Comparison of ENCODE assay signal across 1 cellular context in the genomic region with DNA sequence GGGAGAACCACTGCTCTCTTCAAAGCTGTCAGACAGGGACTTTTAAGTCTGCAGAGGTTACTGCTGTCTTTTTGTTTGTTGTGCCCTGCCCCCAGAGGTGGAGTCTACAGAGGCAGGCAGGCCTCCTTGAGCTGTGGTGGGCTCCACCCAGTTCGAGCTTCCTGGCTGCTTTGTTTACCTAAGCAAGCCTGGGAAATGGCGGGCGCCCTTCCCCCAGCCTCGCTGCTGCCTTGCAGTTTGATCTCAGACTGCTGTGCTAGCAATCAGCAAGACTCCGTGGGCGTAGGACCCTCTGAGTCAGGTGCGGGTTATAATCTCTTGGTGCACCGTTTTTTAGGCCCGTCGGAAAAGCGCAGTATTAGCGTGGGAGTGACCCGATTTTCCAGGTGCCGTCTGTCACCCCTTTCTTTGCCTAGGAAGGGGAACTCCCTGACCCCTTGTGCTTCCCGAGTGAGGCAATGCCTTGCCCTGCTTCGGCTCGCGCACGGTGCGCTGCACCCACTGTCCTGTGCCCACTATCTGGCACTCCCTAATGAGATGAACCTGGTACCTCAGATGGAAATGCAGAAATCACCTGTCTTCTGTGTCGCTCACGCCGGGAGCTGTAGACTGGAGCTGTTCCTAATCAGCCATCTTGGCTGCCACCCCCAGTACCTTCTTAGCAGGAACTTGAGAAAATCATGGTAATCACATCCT.
TF ChIP-seq lines count a peak whose summit lies in the region.

No MANE protein-coding gene starts in this region.

TF ChIP-seq in HepG2, 621 proteins besides CTCF, POLR2A, EP300 and RAD21 (continued from another document and continues in another):
- peak; percentile 93 for TF ChIP-seq ZBTB7B (CRISPR knock-in tag; IDR thresholded peaks at IDR 0.05)
- peak; percentile 35; the same call in 1 of the 2 replicates for TF ChIP-seq MXD4 (CRISPR knock-in tag; IDR thresholded peaks at IDR 0.05)
- TF ChIP-seq ZNF605 (CRISPR knock-in tag; IDR thresholded peaks at IDR 0.05) = peak; percentile 83
- TF ChIP-seq, protein P1, sequence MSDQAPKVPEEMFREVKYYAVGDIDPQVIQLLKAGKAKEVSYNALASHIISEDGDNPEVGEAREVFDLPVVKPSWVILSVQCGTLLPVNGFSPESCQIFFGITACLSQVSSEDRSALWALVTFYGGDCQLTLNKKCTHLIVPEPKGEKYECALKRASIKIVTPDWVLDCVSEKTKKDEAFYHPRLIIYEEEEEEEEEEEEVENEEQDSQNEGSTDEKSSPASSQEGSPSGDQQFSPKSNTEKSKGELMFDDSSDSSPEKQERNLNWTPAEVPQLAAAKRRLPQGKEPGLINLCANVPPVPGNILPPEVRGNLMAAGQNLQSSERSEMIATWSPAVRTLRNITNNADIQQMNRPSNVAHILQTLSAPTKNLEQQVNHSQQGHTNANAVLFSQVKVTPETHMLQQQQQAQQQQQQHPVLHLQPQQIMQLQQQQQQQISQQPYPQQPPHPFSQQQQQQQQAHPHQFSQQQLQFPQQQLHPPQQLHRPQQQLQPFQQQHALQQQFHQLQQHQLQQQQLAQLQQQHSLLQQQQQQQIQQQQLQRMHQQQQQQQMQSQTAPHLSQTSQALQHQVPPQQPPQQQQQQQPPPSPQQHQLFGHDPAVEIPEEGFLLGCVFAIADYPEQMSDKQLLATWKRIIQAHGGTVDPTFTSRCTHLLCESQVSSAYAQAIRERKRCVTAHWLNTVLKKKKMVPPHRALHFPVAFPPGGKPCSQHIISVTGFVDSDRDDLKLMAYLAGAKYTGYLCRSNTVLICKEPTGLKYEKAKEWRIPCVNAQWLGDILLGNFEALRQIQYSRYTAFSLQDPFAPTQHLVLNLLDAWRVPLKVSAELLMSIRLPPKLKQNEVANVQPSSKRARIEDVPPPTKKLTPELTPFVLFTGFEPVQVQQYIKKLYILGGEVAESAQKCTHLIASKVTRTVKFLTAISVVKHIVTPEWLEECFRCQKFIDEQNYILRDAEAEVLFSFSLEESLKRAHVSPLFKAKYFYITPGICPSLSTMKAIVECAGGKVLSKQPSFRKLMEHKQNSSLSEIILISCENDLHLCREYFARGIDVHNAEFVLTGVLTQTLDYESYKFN (CRISPR knock-in tag; conservative IDR thresholded peaks at IDR 0.05) = peak; percentile 74
- TF ChIP-seq, protein P2, sequence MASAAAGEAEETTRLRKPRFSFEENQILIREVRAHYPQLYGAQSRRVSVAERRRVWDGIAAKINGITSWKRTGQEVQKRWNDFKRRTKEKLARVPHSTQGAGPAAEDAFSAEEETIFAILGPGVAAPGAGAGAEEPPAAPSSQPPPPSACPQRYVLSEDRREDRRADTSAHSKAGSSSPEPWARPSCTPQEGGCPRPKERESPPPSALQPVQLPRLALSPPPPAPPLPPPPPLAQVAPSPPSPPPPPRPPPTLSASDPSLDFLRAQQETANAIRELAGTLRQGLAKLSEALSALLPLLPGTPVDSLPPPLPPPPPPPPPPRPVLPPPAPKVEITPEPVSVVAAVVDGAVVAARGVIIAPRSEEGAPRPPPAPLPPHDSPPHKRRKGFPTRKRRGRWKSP (CRISPR knock-in tag; IDR thresholded peaks at IDR 0.05) = 0 out of 2 replicates have a peak, but pooled peaks have one; percentile 38
- peak; percentile 65; the same call in 1 of the 2 replicates for TF ChIP-seq YEATS4 (CRISPR knock-in tag; IDR thresholded peaks at IDR 0.05; ENCODE audit: borderline replicate concordance)
- TF ChIP-seq, protein P3, sequence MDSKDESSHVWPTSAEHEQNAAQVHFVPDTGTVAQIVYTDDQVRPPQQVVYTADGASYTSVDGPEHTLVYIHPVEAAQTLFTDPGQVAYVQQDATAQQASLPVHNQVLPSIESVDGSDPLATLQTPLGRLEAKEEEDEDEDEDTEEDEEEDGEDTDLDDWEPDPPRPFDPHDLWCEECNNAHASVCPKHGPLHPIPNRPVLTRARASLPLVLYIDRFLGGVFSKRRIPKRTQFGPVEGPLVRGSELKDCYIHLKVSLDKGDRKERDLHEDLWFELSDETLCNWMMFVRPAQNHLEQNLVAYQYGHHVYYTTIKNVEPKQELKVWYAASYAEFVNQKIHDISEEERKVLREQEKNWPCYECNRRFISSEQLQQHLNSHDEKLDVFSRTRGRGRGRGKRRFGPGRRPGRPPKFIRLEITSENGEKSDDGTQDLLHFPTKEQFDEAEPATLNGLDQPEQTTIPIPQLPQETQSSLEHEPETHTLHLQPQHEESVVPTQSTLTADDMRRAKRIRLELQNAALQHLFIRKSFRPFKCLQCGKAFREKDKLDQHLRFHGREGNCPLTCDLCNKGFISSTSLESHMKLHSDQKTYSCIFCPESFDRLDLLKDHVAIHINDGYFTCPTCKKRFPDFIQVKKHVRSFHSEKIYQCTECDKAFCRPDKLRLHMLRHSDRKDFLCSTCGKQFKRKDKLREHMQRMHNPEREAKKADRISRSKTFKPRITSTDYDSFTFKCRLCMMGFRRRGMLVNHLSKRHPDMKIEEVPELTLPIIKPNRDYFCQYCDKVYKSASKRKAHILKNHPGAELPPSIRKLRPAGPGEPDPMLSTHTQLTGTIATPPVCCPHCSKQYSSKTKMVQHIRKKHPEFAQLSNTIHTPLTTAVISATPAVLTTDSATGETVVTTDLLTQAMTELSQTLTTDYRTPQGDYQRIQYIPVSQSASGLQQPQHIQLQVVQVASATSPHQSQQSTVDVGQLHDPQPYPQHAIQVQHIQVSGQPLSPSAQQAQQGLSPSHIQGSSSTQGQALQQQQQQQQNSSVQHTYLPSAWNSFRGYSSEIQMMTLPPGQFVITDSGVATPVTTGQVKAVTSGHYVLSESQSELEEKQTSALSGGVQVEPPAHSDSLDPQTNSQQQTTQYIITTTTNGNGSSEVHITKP (CRISPR knock-in tag; IDR thresholded peaks at IDR 0.05; ENCODE audit: low read depth) = 0 out of 2 replicates have a peak, but pooled peaks have one; percentile 36
- TF ChIP-seq PITX1 (CRISPR knock-in tag; IDR thresholded peaks at IDR 0.05) = peak; percentile 72; the same call in 1 of the 2 replicates
- 0 out of 2 replicates have a peak, but pooled peaks have one; percentile 48 for TF ChIP-seq FOXJ3 (CRISPR knock-in tag; IDR thresholded peaks at IDR 0.05; ENCODE audit: borderline replicate concordance)
- peak; percentile 66; the same call in 1 of the 2 replicates for TF ChIP-seq ZNF747 (CRISPR knock-in tag; IDR thresholded peaks at IDR 0.05; ENCODE audit: borderline replicate concordance)
- peak; percentile 46; the same call in 1 of the 2 replicates for TF ChIP-seq RXRA (CRISPR knock-in tag; IDR thresholded peaks at IDR 0.05)
- peak; percentile 52; the same call in 1 of the 2 replicates for TF ChIP-seq GATAD1 (CRISPR knock-in tag; IDR thresholded peaks at IDR 0.05)
- peak; percentile 72 for TF ChIP-seq KMT2A (CRISPR knock-in tag; IDR thresholded peaks at IDR 0.05)
- 0 out of 2 replicates have a peak, but pooled peaks have one; percentile 37 for TF ChIP-seq ZNF33B (CRISPR knock-in tag; IDR thresholded peaks at IDR 0.05)
- TF ChIP-seq POLR2G (IDR thresholded peaks at IDR 0.05; ENCODE audit: low read depth, low read length) = peak; percentile 51
- 0 out of 2 replicates have a peak, but pooled peaks have one; percentile 44 for TF ChIP-seq TSC22D2 (CRISPR knock-in tag; IDR thresholded peaks at IDR 0.05; ENCODE audit: borderline replicate concordance)
- TF ChIP-seq ZNF792 (CRISPR knock-in tag; IDR thresholded peaks at IDR 0.05) = peak; percentile 56; the same call in 1 of the 2 replicates
- peak; percentile 75; the same call in 1 of the 2 replicates for TF ChIP-seq KAT8 (CRISPR knock-in tag; IDR thresholded peaks at IDR 0.05)
- peak; percentile 92 for TF ChIP-seq FOXA3 (CRISPR knock-in tag; IDR thresholded peaks at IDR 0.05)
- TF ChIP-seq, protein P4, sequence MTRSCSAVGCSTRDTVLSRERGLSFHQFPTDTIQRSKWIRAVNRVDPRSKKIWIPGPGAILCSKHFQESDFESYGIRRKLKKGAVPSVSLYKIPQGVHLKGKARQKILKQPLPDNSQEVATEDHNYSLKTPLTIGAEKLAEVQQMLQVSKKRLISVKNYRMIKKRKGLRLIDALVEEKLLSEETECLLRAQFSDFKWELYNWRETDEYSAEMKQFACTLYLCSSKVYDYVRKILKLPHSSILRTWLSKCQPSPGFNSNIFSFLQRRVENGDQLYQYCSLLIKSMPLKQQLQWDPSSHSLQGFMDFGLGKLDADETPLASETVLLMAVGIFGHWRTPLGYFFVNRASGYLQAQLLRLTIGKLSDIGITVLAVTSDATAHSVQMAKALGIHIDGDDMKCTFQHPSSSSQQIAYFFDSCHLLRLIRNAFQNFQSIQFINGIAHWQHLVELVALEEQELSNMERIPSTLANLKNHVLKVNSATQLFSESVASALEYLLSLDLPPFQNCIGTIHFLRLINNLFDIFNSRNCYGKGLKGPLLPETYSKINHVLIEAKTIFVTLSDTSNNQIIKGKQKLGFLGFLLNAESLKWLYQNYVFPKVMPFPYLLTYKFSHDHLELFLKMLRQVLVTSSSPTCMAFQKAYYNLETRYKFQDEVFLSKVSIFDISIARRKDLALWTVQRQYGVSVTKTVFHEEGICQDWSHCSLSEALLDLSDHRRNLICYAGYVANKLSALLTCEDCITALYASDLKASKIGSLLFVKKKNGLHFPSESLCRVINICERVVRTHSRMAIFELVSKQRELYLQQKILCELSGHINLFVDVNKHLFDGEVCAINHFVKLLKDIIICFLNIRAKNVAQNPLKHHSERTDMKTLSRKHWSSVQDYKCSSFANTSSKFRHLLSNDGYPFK (CRISPR knock-in tag; IDR thresholded peaks at IDR 0.05; ENCODE audit: borderline replicate concordance) = peak; percentile 79; the same call in 1 of the 2 replicates
- 0 out of 2 replicates have a peak, but pooled peaks have one; percentile 27 for TF ChIP-seq FOXC1 (CRISPR knock-in tag; IDR thresholded peaks at IDR 0.05; ENCODE audit: borderline replicate concordance)
- TF ChIP-seq PHF21A (CRISPR knock-in tag; IDR thresholded peaks at IDR 0.05) = peak; percentile 81
- TF ChIP-seq MED1 (CRISPR knock-in tag; IDR thresholded peaks at IDR 0.05) = peak; percentile 45; the same call in 1 of the 2 replicates
- 0 out of 2 replicates have a peak, but pooled peaks have one; percentile 31 for TF ChIP-seq AHR (CRISPR knock-in tag; IDR thresholded peaks at IDR 0.05)
- peak; percentile 18; the same call in 1 of the 2 replicates for TF ChIP-seq NR2F6 (IDR thresholded peaks at IDR 0.05)
- peak; percentile 43; the same call in 1 of the 2 replicates for TF ChIP-seq NR2F6 (CRISPR knock-in tag; IDR thresholded peaks at IDR 0.05)
- 0 out of 2 replicates have a peak, but pooled peaks have one; percentile 52 for TF ChIP-seq ZNF34 (CRISPR knock-in tag; IDR thresholded peaks at IDR 0.05; ENCODE audit: borderline replicate concordance)
- TF ChIP-seq, protein P5, sequence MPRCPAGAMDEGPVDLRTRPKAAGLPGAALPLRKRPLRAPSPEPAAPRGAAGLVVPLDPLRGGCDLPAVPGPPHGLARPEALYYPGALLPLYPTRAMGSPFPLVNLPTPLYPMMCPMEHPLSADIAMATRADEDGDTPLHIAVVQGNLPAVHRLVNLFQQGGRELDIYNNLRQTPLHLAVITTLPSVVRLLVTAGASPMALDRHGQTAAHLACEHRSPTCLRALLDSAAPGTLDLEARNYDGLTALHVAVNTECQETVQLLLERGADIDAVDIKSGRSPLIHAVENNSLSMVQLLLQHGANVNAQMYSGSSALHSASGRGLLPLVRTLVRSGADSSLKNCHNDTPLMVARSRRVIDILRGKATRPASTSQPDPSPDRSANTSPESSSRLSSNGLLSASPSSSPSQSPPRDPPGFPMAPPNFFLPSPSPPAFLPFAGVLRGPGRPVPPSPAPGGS (CRISPR knock-in tag; IDR thresholded peaks at IDR 0.05) = peak; percentile 58; the same call in 1 of the 2 replicates
- TF ChIP-seq, protein P6, sequence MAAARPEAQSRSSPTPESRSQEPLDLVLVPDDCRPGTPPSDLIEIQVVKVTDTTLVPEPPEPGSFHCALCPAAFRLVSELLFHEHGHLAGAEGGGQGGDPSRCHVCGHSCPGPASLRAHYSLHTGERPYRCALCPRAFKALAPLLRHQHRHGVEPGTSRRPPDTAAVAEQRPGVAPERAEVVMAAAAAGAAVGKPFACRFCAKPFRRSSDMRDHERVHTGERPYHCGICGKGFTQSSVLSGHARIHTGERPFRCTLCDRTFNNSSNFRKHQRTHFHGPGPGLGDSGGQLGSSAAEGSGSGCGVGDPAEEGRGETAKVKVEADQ (CRISPR knock-in tag; IDR thresholded peaks at IDR 0.05; ENCODE audit: borderline replicate concordance) = peak; percentile 67; the same call in 1 of the 2 replicates
- 0 out of 2 replicates have a peak, but pooled peaks have one; percentile 32 for TF ChIP-seq ZNF619 (CRISPR knock-in tag; IDR thresholded peaks at IDR 0.05)
- TF ChIP-seq NFKB2 (CRISPR knock-in tag; IDR thresholded peaks at IDR 0.05; ENCODE audit: borderline replicate concordance) = peak; percentile 44; the same call in 1 of the 2 replicates
- TF ChIP-seq GABPB1 (CRISPR knock-in tag; IDR thresholded peaks at IDR 0.05) = peak; percentile 47; the same call in 1 of the 2 replicates
